ENCODE assay signal across 13 cellular contexts in genomic region chr4:137393043-137393442, GRCh38.
DNase-seq lines count a peak whose midpoint lies in the region; ATAC-seq and FAIRE-seq lines count a peak whose summit lies in the region.
"Had no signal": no experiment of that assay in that cellular context is flagged by ENCODE, and none has a peak within 500 bp of the region (broad histone marks: within the 10 kb centered on the region; RNA-seq: fewer than 3 reads in every experiment).

No MANE protein-coding gene starts in this region.

- DNase-seq in NCI-H1092 (lab: John Stamatoyannopoulos, UW) (peak; percentile 74), NCI-H69 (lab: John Stamatoyannopoulos, UW) (peak; percentile 87), dedifferentiated amniotic fluid mesenchymal stem cell (ENCODE audit: extremely low spot score) (peak; percentile 73), neuronal stem cell (ENCODE audit: low spot score) (peak; percentile 11), GOT3 (lab: John Stamatoyannopoulos, UW) (no peak), urothelium cell line (ENCODE audit: low spot score) (no peak)
- no peak for DNase-seq in activated effector memory CD4-positive, alpha-beta T cell treated with Interleukin-2 at 50 U/mL for 16 hours
- DNase-seq: effector memory CD4-positive, alpha-beta T cell; PC-9; substantia nigra had no signal

- H4K91ac ChIP-seq in neuronal stem cell (ENCODE audit: low read depth, low read length, poor library complexity): no peak overlapping the region

- H2BK120ac ChIP-seq in neuronal stem cell (ENCODE audit: low read depth, low read length): no peak overlapping the region

- H3K9me3 ChIP-seq in neuronal stem cell (replicated peaks in 1 of 2; ENCODE audit: control insufficient read depth in 2 of 2, insufficient read depth in 1 of 2, low read depth in 1 of 2, low read length in 2 of 2): no peaks in the 10 kb centered on the region

- H3K27ac ChIP-seq in neuronal stem cell (replicated peaks; ENCODE audit: low read length): no peak overlapping the region
- H3K27ac ChIP-seq: hepatocyte, PC-9 had no signal

- no CpG with 5 or more reads among the region's 2 CpGs for WGBS in neuronal stem cell (ENCODE audit: extremely low coverage in 2 of 2, insufficient read length in 2 of 2, insufficient replicate concordance in 1 of 2), 2 donors

- no peak overlapping the region for H4K8ac ChIP-seq in neuronal stem cell (ENCODE audit: low read depth, low read length)

- no peak overlapping the region for H3K4me3 ChIP-seq in neuronal stem cell (ENCODE audit: low read length in 2 of 2)
- H3K4me3 ChIP-seq: GM23338, hepatocyte, PC-9 had no signal

- no peak overlapping the region for H3K23ac ChIP-seq in neuronal stem cell (ENCODE audit: low read depth, low read length, poor library complexity)

- H3K14ac ChIP-seq in neuronal stem cell (ENCODE audit: low read length): no peak overlapping the region

- no peak overlapping the region for H2BK5ac ChIP-seq in neuronal stem cell (ENCODE audit: low read length)

- H3K9ac ChIP-seq in neuronal stem cell (ENCODE audit: low read depth, low read length, poor library complexity): no peak overlapping the region

- no peaks in the 10 kb centered on the region for H3K36me3 ChIP-seq in neuronal stem cell (replicated peaks in 1 of 2; ENCODE audit: control insufficient read depth in 2 of 2, insufficient read depth in 2 of 2, low read length in 2 of 2)

- H2AK5ac ChIP-seq in neuronal stem cell (ENCODE audit: low read depth, low read length): no peak overlapping the region

- H2BK15ac ChIP-seq in neuronal stem cell (ENCODE audit: low read length): no peak overlapping the region

- no peak overlapping the region for H3K4ac ChIP-seq in neuronal stem cell (ENCODE audit: low read length)

- H3K79me1 ChIP-seq in neuronal stem cell (ENCODE audit: low read depth, low read length): no peaks in the 10 kb centered on the region

- peaks cover 0 to 18% of the 10 kb centered on the region in 2 donors for H3K4me1 ChIP-seq in neuronal stem cell (ENCODE audit: control insufficient read depth in 2 of 2, insufficient read depth in 1 of 2, low read depth in 1 of 2, low read length in 2 of 2)

- FAIRE-seq in urothelium cell line (lab: Jason Lieb, UNC): no peak

- ATAC-seq in GM18868 (IDR thresholded peaks at IDR 0.05; ENCODE audit: unreplicated experiment): no peak
- ATAC-seq: GM23338 had no signal

- no peak overlapping the region for H2BK12ac ChIP-seq in neuronal stem cell (ENCODE audit: low read length)

- no peak overlapping the region for H3K18ac ChIP-seq in neuronal stem cell (ENCODE audit: low read length)

- no peaks in the 10 kb centered on the region for H3K27me3 ChIP-seq in neuronal stem cell (ENCODE audit: control insufficient read depth in 3 of 3, insufficient read depth in 3 of 3, low read depth in 1 of 3, low read length in 3 of 3)
- H3K27me3 ChIP-seq: hepatocyte had no signal

- H3K4me2 ChIP-seq in neuronal stem cell (ENCODE audit: insufficient read depth, low read length, poor library complexity, severe bottlenecking): no peak overlapping the region
- H3K4me2 ChIP-seq: GM23338, hepatocyte, PC-9 had no signal

- H2AFZ ChIP-seq in neuronal stem cell (ENCODE audit: low read length): peak overlapping the region; percentile 7
- H2AFZ ChIP-seq: GM23338, hepatocyte, PC-9 had no signal

Comparison
In these comparisons a context has a peak if more than half of its experiments do, and no peak if none do; other contexts are left out.
1. DNase-seq: peak in NCI-H1092 (single experiment), NCI-H69 (single experiment), dedifferentiated amniotic fluid mesenchymal stem cell (single experiment) and neuronal stem cell (single experiment); none in GOT3 (single experiment), activated effector memory CD4-positive, alpha-beta T cell treated with Interleukin-2 at 50 U/mL for 16 hours (single experiment) and urothelium cell line (single experiment).